Comparison of ENCODE assay signal across 20 cellular contexts in the genomic region with DNA sequence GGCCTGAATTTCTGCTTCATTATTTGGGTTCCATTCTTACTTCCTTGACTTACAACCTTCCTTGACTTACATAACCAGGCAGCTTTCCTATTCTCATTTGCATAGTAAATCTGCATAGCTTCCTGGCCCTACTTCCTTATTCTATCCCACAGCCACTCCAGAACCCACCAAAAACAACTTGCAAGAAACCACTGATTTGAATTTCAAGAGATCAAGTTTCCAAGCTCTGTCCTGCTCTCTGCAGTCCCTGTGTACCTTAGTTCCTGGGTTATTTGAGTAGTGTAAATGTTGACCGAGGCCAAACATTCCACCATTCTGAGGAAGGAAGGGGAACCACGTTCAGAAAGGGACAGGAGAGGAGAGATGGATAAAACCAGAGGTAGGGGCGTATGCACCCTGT.
DNase-seq lines count a peak whose midpoint lies in the region; FAIRE-seq and TF ChIP-seq lines count a peak whose summit lies in the region.
"Had no signal": no experiment of that assay in that cellular context is flagged by ENCODE, and none has a peak within 500 bp of the region (broad histone marks: within the 10 kb centered on the region; RNA-seq: fewer than 3 reads in every experiment).

No MANE protein-coding gene starts in this region.

- POLR2A ChIA-PET in H1 (lab: Charles Lee; ENCODE audit: partially characterized antibody): no interaction called here

- H3K27me3 ChIP-seq in OCI-LY3 (ENCODE audit: low read depth, low read length) (no peaks in the 10 kb centered on the region), H1 (replicated peaks in 1 of 4; ENCODE audit: control insufficient read depth in 3 of 4, extremely low read depth in 1 of 4, insufficient read depth in 3 of 4, low read length in 3 of 4) (no peaks in the 10 kb centered on the region)
- H3K27me3 ChIP-seq: ovary had no signal

- peak overlapping the region; percentile 37 for H3K4me2 ChIP-seq in OCI-LY3 (ENCODE audit: low read length)
- no peak overlapping the region for H3K4me2 ChIP-seq in H1 (ENCODE audit: insufficient read depth in 1 of 2, low read depth in 2 of 2, low read length in 2 of 2)

- WGBS in H1 (ENCODE audit: extremely low coverage in 1 of 2, insufficient coverage in 1 of 2, insufficient read length in 1 of 2, insufficient replicate concordance in 2 of 2, low coverage in 1 of 2, low lambda C conversion rate in 2 of 2, missing lambda C conversion rate in 1 of 2), 2 experiments: 93% methylated on average over 3 of the region's 3 CpGs; no CpG with 5 or more reads in 1 of the 2 experiments

- H2BK15ac ChIP-seq in H1 (ENCODE audit: low read length): no peak overlapping the region

- H3K27me3 Mint-ChIP-seq in nephron progenitor cell (ENCODE audit: low read depth, poor library complexity): peaks cover 8% of the 10 kb centered on the region
- H3K27me3 Mint-ChIP-seq in activated naive CD4-positive, alpha-beta T cell treated with anti-CD3 and anti-CD28 coated beads, Interleukin-2, amount 10 ng/mL, durations not matched to agents 7 days and 5 days: peaks cover 11% of the 10 kb centered on the region

- H2AK5ac ChIP-seq in H1 (ENCODE audit: low read depth, low read length): no peak overlapping the region

- CTCF ChIA-PET in H1 (lab: Charles Lee; ENCODE audit: partially characterized antibody): interaction anchor here (0.9 to 3.4 kb wide), 13 partner anchors 10 to 510 kb away, joined by 3 to 15 read pairs (median 5); no protein-coding TSS in a partner anchor
- CTCF ChIA-PET in activated naive CD4-positive, alpha-beta T cell treated with anti-CD3 and anti-CD28 coated beads, Interleukin-2, amount 10 ng/mL, durations not matched to agents 7 days and 5 days (lab: Charles Lee): interaction anchor here (0.8 to 2.9 kb wide), 13 partner anchors 8 to 473 kb away, joined by 3 to 15 read pairs (median 4); no protein-coding TSS in a partner anchor

- H2BK120ac ChIP-seq in H1 (replicated peaks; ENCODE audit: low read depth, low read length): no peak overlapping the region

- no peak overlapping the region for H2BK20ac ChIP-seq in H1 (ENCODE audit: low read length)

- H3K4ac ChIP-seq in H1 (replicated peaks; ENCODE audit: insufficient read length, low read depth, low read length): no peak overlapping the region

- no peak overlapping the region for H3K4me3 Mint-ChIP-seq in nephron progenitor cell
- no peak overlapping the region for H3K4me3 Mint-ChIP-seq in activated naive CD4-positive, alpha-beta T cell treated with anti-CD3 and anti-CD28 coated beads, Interleukin-2, amount 10 ng/mL, durations not matched to agents 7 days and 5 days
- H3K4me3 Mint-ChIP-seq: CD8-positive, alpha-beta memory T cell; naive thymus-derived CD8-positive, alpha-beta T cell had no signal

- TF ChIP-seq CTCF in OCI-LY3 (IDR thresholded peaks at IDR 0.05; ENCODE audit: low read depth, low read length) (no peak), H1 (IDR thresholded peaks at IDR 0.05; ENCODE audit: control extremely low read depth in 1 of 3, insufficient read depth in 1 of 3, low read depth in 1 of 3, low read length in 3 of 3) (no peak), nephron progenitor cell (IDR thresholded peaks at IDR 0.05) (no peak)

- H3K79me2 ChIP-seq in OCI-LY3 (ENCODE audit: low read length): no peaks in the 10 kb centered on the region
- H3K79me2 ChIP-seq in H1 (ENCODE audit: control insufficient read depth in 1 of 2, insufficient read depth in 2 of 2, low read length in 2 of 2): no peaks in the 10 kb centered on the region

- H3K27ac Mint-ChIP-seq in nephron progenitor cell: no peak overlapping the region
- no peak overlapping the region for H3K27ac Mint-ChIP-seq in activated naive CD4-positive, alpha-beta T cell treated with anti-CD3 and anti-CD28 coated beads, Interleukin-2, amount 10 ng/mL, durations not matched to agents 7 days and 5 days
- H3K27ac Mint-ChIP-seq: activated T-helper 2 cell treated with anti-CD3 and anti-CD28 coated beads, Interferon-gamma antibody, Interleukin-2, Interleukin-4, amounts not matched to agents 10 μg/mL and 5 μg/mL and 100 μg/mL, durations not matched to agents 14 hours and 24 hours and 36 hours had no signal

- peak; percentile 37 for DNase-seq in DMS53 treated with DMSO at 0.1 percent for 48 hours (lab: John Stamatoyannopoulos, UW; ENCODE audit: unreplicated experiment)
- DNase-seq in Kasumi-1 (lab: John Stamatoyannopoulos, UW): peak; percentile 80 to 83
- no peak for DNase-seq in H1 (ENCODE audit: low read depth in 1 of 2, low spot score in 2 of 2)
- DNase-seq in H4 (ENCODE audit: low spot score): no peak
- no peak for DNase-seq in nephron progenitor cell
- DNase-seq in activated naive CD4-positive, alpha-beta T cell treated with anti-CD3 and anti-CD28 coated beads, Interleukin-2, amount 10 ng/mL, durations not matched to agents 7 days and 5 days: no peak
- no peak for DNase-seq in ureter (ENCODE audit: low spot score)
- DNase-seq: activated CD4-positive, alpha-beta T cell treated with anti-CD3 and anti-CD28 coated beads for 4 hours; CD8-positive, alpha-beta memory T cell; GM23248; naive thymus-derived CD8-positive, alpha-beta T cell; NCI-H1105; NCI-H524 treated with DMSO at 0.1 percent for 48 hours; ovary; stimulated activated naive CD4-positive, alpha-beta T cell; SW 1271; tibial artery had no signal

- H3K4me3 ChIP-seq in OCI-LY3 (ENCODE audit: low read length): no peak overlapping the region
- no peak overlapping the region for H3K4me3 ChIP-seq in H1 (ENCODE audit: extremely low read depth in 1 of 4, insufficient read depth in 2 of 4, low read depth in 3 of 4, low read length in 4 of 4)
- H3K4me3 ChIP-seq: GM23248, ovary, tibial artery had no signal

- TF ChIP-seq EP300 in H1 (IDR thresholded peaks at IDR 0.05; ENCODE audit: borderline replicate concordance in 1 of 2, low read depth in 2 of 2, low read length in 2 of 2): no peak

- H3K9me3 Mint-ChIP-seq in nephron progenitor cell: peaks cover 6% of the 10 kb centered on the region
- no peaks in the 10 kb centered on the region for H3K9me3 Mint-ChIP-seq in activated naive CD4-positive, alpha-beta T cell treated with anti-CD3 and anti-CD28 coated beads, Interleukin-2, amount 10 ng/mL, durations not matched to agents 7 days and 5 days
- H3K9me3 Mint-ChIP-seq: activated T-helper 2 cell treated with anti-CD3 and anti-CD28 coated beads, Interferon-gamma antibody, Interleukin-2, Interleukin-4, amounts not matched to agents 10 μg/mL and 5 μg/mL and 100 μg/mL, durations not matched to agents 14 hours and 24 hours and 36 hours; CD8-positive, alpha-beta memory T cell; naive thymus-derived CD8-positive, alpha-beta T cell had no signal

- no peaks in the 10 kb centered on the region for H3K79me1 ChIP-seq in H1 (ENCODE audit: low read depth, low read length)

- H3K56ac ChIP-seq in H1 (replicated peaks; ENCODE audit: insufficient read length, low read depth, low read length): no peak overlapping the region

- no peaks in the 10 kb centered on the region for H3K9me3 ChIP-seq in OCI-LY3 (ENCODE audit: insufficient read depth, low read length)
- H3K9me3 ChIP-seq in H1 (ENCODE audit: insufficient read depth in 2 of 2, low read depth in 1 of 2, low read length in 1 of 2): no peaks in the 10 kb centered on the region
- H3K9me3 ChIP-seq: ovary, tibial artery had no signal

- no peak overlapping the region for H4K5ac ChIP-seq in H1 (ENCODE audit: insufficient read length, low read depth, low read length)

- TF ChIP-seq RAD21 in H1 (IDR thresholded peaks at IDR 0.05 in 1 of 2, conservative IDR thresholded peaks at IDR 0.05 in 1 of 2; ENCODE audit: low read depth in 2 of 2, low read length in 2 of 2): no peak

- no peak overlapping the region for H2BK12ac ChIP-seq in H1 (ENCODE audit: low read depth, low read length)

- no peak overlapping the region for H2AFZ ChIP-seq in OCI-LY3 (ENCODE audit: low read depth, low read length)
- H2AFZ ChIP-seq in H1 (ENCODE audit: low read length): 0 out of 2 replicates have a peak overlapping the region, but pooled peaks have one; percentile 60
- H2AFZ ChIP-seq: GM23248 had no signal

- FAIRE-seq in H1 (lab: Jason Lieb, UNC): no peak
- FAIRE-seq: islet of Langerhans had no signal

- no peak for TF ChIP-seq POLR2A in H1 (IDR thresholded peaks at IDR 0.05; ENCODE audit: control extremely low read depth in 1 of 2, low read depth in 2 of 2, low read length in 2 of 2)

- peaks cover 5% of the 10 kb centered on the region for H3K36me3 Mint-ChIP-seq in nephron progenitor cell (ENCODE audit: low read depth)
- no peaks in the 10 kb centered on the region for H3K36me3 Mint-ChIP-seq in activated naive CD4-positive, alpha-beta T cell treated with anti-CD3 and anti-CD28 coated beads, Interleukin-2, amount 10 ng/mL, durations not matched to agents 7 days and 5 days
- H3K36me3 Mint-ChIP-seq: CD8-positive, alpha-beta memory T cell; naive thymus-derived CD8-positive, alpha-beta T cell had no signal

- H4K91ac ChIP-seq in H1 (replicated peaks; ENCODE audit: insufficient read length, low read length): no peak overlapping the region

- H3K23me2 ChIP-seq in H1 (ENCODE audit: low read depth, low read length): no peaks in the 10 kb centered on the region

- no peak overlapping the region for H2BK5ac ChIP-seq in H1 (ENCODE audit: low read depth, low read length)

- H4K8ac ChIP-seq in H1 (ENCODE audit: extremely low read depth, insufficient read depth, low read length): no peak overlapping the region; the same call in 1 of the 2 replicates

- H3K4me1 ChIP-seq in OCI-LY3 (ENCODE audit: low read length) (peaks cover 19% of the 10 kb centered on the region), H1 (replicated peaks in 1 of 4; ENCODE audit: control insufficient read depth in 3 of 4, insufficient read depth in 4 of 4, low read length in 3 of 4) (no peaks in the 10 kb centered on the region)
- H3K4me1 ChIP-seq: tibial artery had no signal

- H3K4me1 Mint-ChIP-seq in nephron progenitor cell: peaks cover 18% of the 10 kb centered on the region
- no peaks in the 10 kb centered on the region for H3K4me1 Mint-ChIP-seq in activated naive CD4-positive, alpha-beta T cell treated with anti-CD3 and anti-CD28 coated beads, Interleukin-2, amount 10 ng/mL, durations not matched to agents 7 days and 5 days

- H4K20me1 ChIP-seq in OCI-LY3 (ENCODE audit: insufficient read depth, low read length): no peaks in the 10 kb centered on the region
- no peaks in the 10 kb centered on the region for H4K20me1 ChIP-seq in H1 (replicated peaks in 1 of 2; ENCODE audit: control insufficient read depth in 1 of 2, insufficient read depth in 2 of 2, low read length in 2 of 2)

- H3K18ac ChIP-seq in H1 (ENCODE audit: extremely low read depth, low read length): no peak overlapping the region

- no peak overlapping the region for H3K14ac ChIP-seq in H1 (ENCODE audit: insufficient read length)

- H3K27ac ChIP-seq in OCI-LY3 (ENCODE audit: low read length) (no peak overlapping the region), H1 (ENCODE audit: low read depth, low read length) (no peak overlapping the region)
- H3K27ac ChIP-seq: GM23248, ovary, tibial artery had no signal

- no peak overlapping the region for H3K9ac ChIP-seq in OCI-LY3 (ENCODE audit: low read length)
- no peak overlapping the region for H3K9ac ChIP-seq in H1 (replicated peaks in 1 of 4; ENCODE audit: extremely low read depth in 1 of 4, low read depth in 3 of 4, low read length in 3 of 4)
- H3K9ac ChIP-seq: GM23248 had no signal

- no peak overlapping the region for H3K23ac ChIP-seq in H1 (ENCODE audit: insufficient read length)

- H3K36me3 ChIP-seq in OCI-LY3 (replicated peaks; ENCODE audit: low read depth, low read length) (no peaks in the 10 kb centered on the region), H1 (ENCODE audit: control insufficient read depth in 2 of 4, insufficient read depth in 4 of 4, low read length in 3 of 4) (no peaks in the 10 kb centered on the region)
- H3K36me3 ChIP-seq: ovary, tibial artery had no signal

Comparison
In these comparisons a context has a peak if more than half of its experiments do, and no peak if none do; other contexts are left out.
1. DNase-seq: peak in DMS53 treated with DMSO at 0.1 percent for 48 hours (single experiment) and Kasumi-1 (2 of 2); none in H1 (0 of 2), H4 (single experiment), nephron progenitor cell (single experiment), activated naive CD4-positive, alpha-beta T cell treated with anti-CD3 and anti-CD28 coated beads, Interleukin-2, amount 10 ng/mL, durations not matched to agents 7 days and 5 days (single experiment) and ureter (single experiment).